ENCODE assay signal across 8 cellular contexts in the genomic region with DNA sequence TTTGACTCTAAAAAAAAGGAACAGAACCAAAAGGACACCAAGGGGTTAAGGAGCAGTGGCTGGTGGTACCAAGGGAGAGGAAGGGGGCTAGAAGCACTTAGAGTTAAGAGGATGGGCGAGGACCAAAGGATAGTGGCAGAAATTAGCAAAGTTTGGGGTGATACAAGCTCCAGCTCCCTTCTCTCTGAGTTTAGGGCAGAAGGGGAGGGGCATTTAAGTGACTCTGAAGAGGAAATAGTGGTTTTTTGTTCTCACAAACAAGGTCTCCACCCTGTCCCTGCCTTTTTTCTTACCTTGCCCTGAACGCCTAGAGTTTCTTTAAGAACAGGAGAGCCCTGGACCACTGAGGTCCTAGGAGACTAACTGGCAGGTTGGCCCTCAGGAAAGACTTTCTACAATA. TPM values are rescaled to one million over a fixed set of nuclear protein-coding genes. Genes with fewer than 3 reads are reported as not detected.
A peak's percentile ranks its signal among the peaks of the same experiment; 100 is the strongest.
DNase-seq lines count a peak whose midpoint lies in the region; ATAC-seq lines count a peak whose summit lies in the region.
"Had no signal": no experiment of that assay in that cellular context is flagged by ENCODE, and none has a peak within 500 bp of the region (broad histone marks: within the 10 kb centered on the region; RNA-seq: fewer than 3 reads in every experiment).

No MANE protein-coding gene starts in this region.

- peaks cover 7 to 32% of the 10 kb centered on the region in 2 donors for H3K36me3 ChIP-seq in esophagus (ENCODE audit: control insufficient read depth in 2 of 2, insufficient read depth in 2 of 2, low read length in 1 of 2)

- H3K27ac Mint-ChIP-seq in T-helper 1 cell treated with Interleukin-12 subunit alpha and Interleukin-12 subunit beta and Interleukin-4 antibody, amounts not matched to agents 30 μg/mL and 1 μg/mL, for 36 hours, result peak overlapping the region; percentile 95
- H3K27ac Mint-ChIP-seq in stimulated activated effector memory CD8-positive, alpha-beta T cell treated with anti-CD3 and anti-CD28 coated beads, Interleukin-12 subunit alpha, Interleukin-12 subunit beta, amount 100 ng/mL, for 72 hours, result peak overlapping the region; percentile 97

- peaks cover 47% of the 10 kb centered on the region for H3K4me1 Mint-ChIP-seq in T-helper 1 cell treated with Interleukin-12 subunit alpha and Interleukin-12 subunit beta and Interleukin-4 antibody, amounts not matched to agents 30 μg/mL and 1 μg/mL, for 36 hours (ENCODE audit: low read depth)
- H3K4me1 Mint-ChIP-seq in stimulated activated effector memory CD8-positive, alpha-beta T cell treated with anti-CD3 and anti-CD28 coated beads, Interleukin-12 subunit alpha, Interleukin-12 subunit beta, amount 100 ng/mL, for 72 hours, result peaks cover 53% of the 10 kb centered on the region

- no peaks in the 10 kb centered on the region for H3K27me3 ChIP-seq in esophagus (ENCODE audit: control insufficient read depth in 1 of 2, insufficient read depth in 2 of 2, low read length in 2 of 2)

- peak overlapping the region; percentile 99 for H3K4me3 Mint-ChIP-seq in T-helper 1 cell treated with Interleukin-12 subunit alpha and Interleukin-12 subunit beta and Interleukin-4 antibody, amounts not matched to agents 30 μg/mL and 1 μg/mL, for 36 hours
- peak overlapping the region; percentile 94 for H3K4me3 Mint-ChIP-seq in stimulated activated effector memory CD8-positive, alpha-beta T cell treated with anti-CD3 and anti-CD28 coated beads, Interleukin-12 subunit alpha, Interleukin-12 subunit beta, amount 100 ng/mL, for 72 hours

- in situ Hi-C loops in KBM-7 (cut with MboI; ENCODE audit: low pct_unique_long_range_greater_than_20kb, low sequenced_read_pairs), result no loop called here

- H3K27me3 Mint-ChIP-seq in T-helper 1 cell treated with Interleukin-12 subunit alpha and Interleukin-12 subunit beta and Interleukin-4 antibody, amounts not matched to agents 30 μg/mL and 1 μg/mL, for 36 hours (ENCODE audit: low read depth), result no peaks in the 10 kb centered on the region

- DNase-seq in KBM-7 (peak; percentile 53), HK-2 (ENCODE audit: unreplicated experiment) (no peak), COLO829 (ENCODE audit: low spot score) (no peak)
- no peak for DNase-seq in stimulated activated effector memory CD8-positive, alpha-beta T cell treated with anti-CD3 and anti-CD28 coated beads, Interleukin-12 subunit alpha, Interleukin-12 subunit beta, amount 100 ng/mL, for 72 hours (ENCODE audit: low spot score in 2 of 2)
- DNase-seq: NCI-H187 treated with DMSO at 0.1 percent for 48 hours had no signal

- peaks cover 0 to 15% of the 10 kb centered on the region in 2 donors for H3K4me1 ChIP-seq in esophagus (ENCODE audit: control insufficient read depth in 2 of 2, insufficient read depth in 2 of 2, low read length in 1 of 2)

- peak overlapping the region; percentile 88 to 90 for H3K27ac ChIP-seq in esophagus (ENCODE audit: low read depth in 2 of 2, low read length in 1 of 2)

- ATAC-seq in stimulated activated effector memory CD8-positive, alpha-beta T cell treated with anti-CD3 and anti-CD28 coated beads, Interleukin-12 subunit alpha, Interleukin-12 subunit beta, amount 100 ng/mL, for 72 hours, result no peak
- no peak for ATAC-seq in HG03175 (IDR thresholded peaks at IDR 0.05; ENCODE audit: unreplicated experiment)

- peaks cover 66% of the 10 kb centered on the region for H3K36me3 Mint-ChIP-seq in T-helper 1 cell treated with Interleukin-12 subunit alpha and Interleukin-12 subunit beta and Interleukin-4 antibody, amounts not matched to agents 30 μg/mL and 1 μg/mL, for 36 hours (ENCODE audit: low read depth)
- H3K36me3 Mint-ChIP-seq in stimulated activated effector memory CD8-positive, alpha-beta T cell treated with anti-CD3 and anti-CD28 coated beads, Interleukin-12 subunit alpha, Interleukin-12 subunit beta, amount 100 ng/mL, for 72 hours, result peaks cover 83% of the 10 kb centered on the region

- H3K9me3 Mint-ChIP-seq in T-helper 1 cell treated with Interleukin-12 subunit alpha and Interleukin-12 subunit beta and Interleukin-4 antibody, amounts not matched to agents 30 μg/mL and 1 μg/mL, for 36 hours, result no peaks in the 10 kb centered on the region
- no peaks in the 10 kb centered on the region for H3K9me3 Mint-ChIP-seq in stimulated activated effector memory CD8-positive, alpha-beta T cell treated with anti-CD3 and anti-CD28 coated beads, Interleukin-12 subunit alpha, Interleukin-12 subunit beta, amount 100 ng/mL, for 72 hours

- H3K4me3 ChIP-seq in esophagus (ENCODE audit: low read depth in 1 of 2, low read length in 2 of 2), result peak overlapping the region in 1 of 2 donors; percentile 63

- no peaks in the 10 kb centered on the region for H3K9me3 ChIP-seq in esophagus (ENCODE audit: control insufficient read depth in 2 of 2, insufficient read depth in 1 of 2, low read depth in 1 of 2, low read length in 1 of 2)

- 40 to 45% methylated on average over 2 of the region's 2 CpGs for WGBS in esophagus, 2 donors

RNA-seq across cellular contexts. Expression of a gene that starts 3.3 kb away (rescaled TPM):
- polyA plus RNA-seq in esophagus, result 10 to 100 TPM; 62.9 to 86.6 TPM

RNA-seq across cellular contexts. Expression of a gene that starts 4.0 kb away (rescaled TPM):
- 1 to 10 TPM in 1 of 2 donors, under 1 TPM in 1; 0.72 to 1.5 TPM for polyA plus RNA-seq in esophagus

RNA-seq across cellular contexts. Expression of a gene that starts 8.6 kb away (rescaled TPM):
- polyA plus RNA-seq in esophagus, result 1 to 10 TPM; 1.7 to 2.9 TPM

RNA-seq across cellular contexts. Expression of a gene that starts 14.4 kb away (rescaled TPM):
- 1 to 10 TPM; 4.2 to 6.3 TPM for polyA plus RNA-seq in esophagus

RNA-seq across cellular contexts. Expression of a gene that starts 19.8 kb away (rescaled TPM):
- polyA plus RNA-seq in esophagus, result 100 to 1,000 TPM; 111 to 159 TPM
